ENCODE assay signal across 8 cellular contexts in genomic region chr6:31969712-31970603, GRCh38. TPM values are rescaled to one million over a fixed set of nuclear protein-coding genes. Genes with fewer than 3 reads are reported as not detected.
DNase-seq lines count a peak whose midpoint lies in the region; ATAC-seq and TF ChIP-seq lines count a peak whose summit lies in the region.

No MANE protein-coding gene starts in this region.

- no peak for ATAC-seq in activated B cell treated with CpG ODN at 0.5 μM for 24 hours (ENCODE audit: low read depth)
- ATAC-seq in gastroesophageal sphincter = no peak
- ATAC-seq in stimulated activated naive B cell treated with anti-CD40 and anti-IgM and Interleukin-4, amounts not matched to agents 10 μg/mL and 1 μg/mL and 100 μg/mL, for 72 hours (replicated peaks) = no peak
- ATAC-seq in HG02981 (IDR thresholded peaks at IDR 0.05; ENCODE audit: unreplicated experiment) = no peak

- TF ChIP-seq POLR2A in gastroesophageal sphincter (IDR thresholded peaks at IDR 0.05) = no peak
- no peak for TF ChIP-seq POLR2A in tibial nerve (IDR thresholded peaks at IDR 0.05)

- H3K4me3 ChIP-seq in gastroesophageal sphincter = peak overlapping the region in 1 of 2 donors; percentile 67
- H3K4me3 ChIP-seq in tibial nerve = no peak overlapping the region

- H3K9me3 ChIP-seq in gastroesophageal sphincter = no peaks in the 10 kb centered on the region
- no peaks in the 10 kb centered on the region for H3K9me3 ChIP-seq in tibial nerve

- no peaks in the 10 kb centered on the region for H3K27me3 ChIP-seq in gastroesophageal sphincter
- H3K27me3 ChIP-seq in tibial nerve = no peaks in the 10 kb centered on the region

- 64 to 72% methylated on average over 8 of the region's 17 CpGs for WGBS in gastroesophageal sphincter (ENCODE audit: low coverage in 1 of 2), 2 donors
- 65 to 67% methylated on average over 17 of the region's 17 CpGs for WGBS in tibial nerve, 2 donors

- H3K36me3 ChIP-seq in gastroesophageal sphincter = peaks cover 0 to 61% of the 10 kb centered on the region in 2 donors
- peaks cover 0 to 60% (median 25%) of the 10 kb centered on the region in 3 donors for H3K36me3 ChIP-seq in tibial nerve

- peaks cover 37% of the 10 kb centered on the region for H3K4me1 Mint-ChIP-seq in activated CD4-positive, alpha-beta T cell treated with anti-CD3 and anti-CD28 coated beads, Interleukin-2, amount 10 ng/mL, durations not matched to agents 7 days and 5 days
- H3K4me1 Mint-ChIP-seq in activated B cell treated with CpG ODN at 0.5 μM for 24 hours = peaks cover 39% of the 10 kb centered on the region
- H3K4me1 Mint-ChIP-seq in stimulated activated naive B cell treated with anti-CD40 and anti-IgM and Interleukin-4, amounts not matched to agents 10 μg/mL and 1 μg/mL and 100 μg/mL, for 72 hours = peaks cover 31 to 66% of the 10 kb centered on the region in 2 donors

- DNase-seq in activated CD4-positive, alpha-beta T cell treated with anti-CD3 and anti-CD28 coated beads, Interleukin-2, amount 10 ng/mL, durations not matched to agents 7 days and 5 days = no peak
- DNase-seq in activated CD4-positive, alpha-beta T cell treated with anti-CD3 and anti-CD28 coated beads for 4 hours = no peak
- DNase-seq in activated B cell treated with CpG ODN at 0.5 μM for 24 hours = no peak
- no peak for DNase-seq in stimulated activated naive B cell treated with anti-CD40 and anti-IgM and Interleukin-4, amounts not matched to agents 10 μg/mL and 1 μg/mL and 100 μg/mL, for 72 hours
- no peak for DNase-seq in amniotic stem cell (lab: John Stamatoyannopoulos, UW)
- no peak for DNase-seq in tibial nerve (ENCODE audit: low spot score in 2 of 2)

- H3K4me3 Mint-ChIP-seq in activated CD4-positive, alpha-beta T cell treated with anti-CD3 and anti-CD28 coated beads, Interleukin-2, amount 10 ng/mL, durations not matched to agents 7 days and 5 days = peak overlapping the region; percentile 90
- H3K4me3 Mint-ChIP-seq in activated B cell treated with CpG ODN at 0.5 μM for 24 hours = peak overlapping the region; percentile 21
- peak overlapping the region; percentile 95 to 98 for H3K4me3 Mint-ChIP-seq in stimulated activated naive B cell treated with anti-CD40 and anti-IgM and Interleukin-4, amounts not matched to agents 10 μg/mL and 1 μg/mL and 100 μg/mL, for 72 hours

- H3K27ac Mint-ChIP-seq in activated CD4-positive, alpha-beta T cell treated with anti-CD3 and anti-CD28 coated beads, Interleukin-2, amount 10 ng/mL, durations not matched to agents 7 days and 5 days = peak overlapping the region; percentile 99
- H3K27ac Mint-ChIP-seq in activated B cell treated with CpG ODN at 0.5 μM for 24 hours = peak overlapping the region; percentile 71
- peak overlapping the region; percentile 99 for H3K27ac Mint-ChIP-seq in stimulated activated naive B cell treated with anti-CD40 and anti-IgM and Interleukin-4, amounts not matched to agents 10 μg/mL and 1 μg/mL and 100 μg/mL, for 72 hours

- POLR2A ChIA-PET in activated CD4-positive, alpha-beta T cell treated with anti-CD3 and anti-CD28 coated beads, Interleukin-2, amount 10 ng/mL, durations not matched to agents 7 days and 5 days (lab: Charles Lee) = interaction anchor here (0.6 kb wide), 1 partner anchor 24 kb away, joined by 3 read pairs; no protein-coding TSS in a partner anchor
- POLR2A ChIA-PET in activated B cell treated with CpG ODN at 0.5 μM for 24 hours (lab: Charles Lee) = interaction anchor here (0.6 to 5.2 kb wide), 4 partner anchors 12 to 177 kb away, joined by 3 to 113 read pairs (median 3); partner anchors contain the start of genes NELFE and SKIC2

- intact Hi-C loops in activated B cell treated with CpG ODN at 0.5 μM for 24 hours (cut with micrococcal nuclease) = loop anchor here (10.0 kb wide), 1 partner anchor 1235 kb away; the partner anchor contains the start of genes HSD17B8, RING1, RXRB and SLC39A7

- H3K27ac ChIP-seq in gastroesophageal sphincter = peak overlapping the region in 3 of 4 donors; percentile 94 to 99 (median 97)
- H3K27ac ChIP-seq in tibial nerve = peak overlapping the region in 2 of 4 donors; percentile 98

- H3K9me3 Mint-ChIP-seq in activated CD4-positive, alpha-beta T cell treated with anti-CD3 and anti-CD28 coated beads, Interleukin-2, amount 10 ng/mL, durations not matched to agents 7 days and 5 days = no peaks in the 10 kb centered on the region
- H3K9me3 Mint-ChIP-seq in activated B cell treated with CpG ODN at 0.5 μM for 24 hours = no peaks in the 10 kb centered on the region
- H3K9me3 Mint-ChIP-seq in stimulated activated naive B cell treated with anti-CD40 and anti-IgM and Interleukin-4, amounts not matched to agents 10 μg/mL and 1 μg/mL and 100 μg/mL, for 72 hours = no peaks in the 10 kb centered on the region

- H3K4me1 ChIP-seq in gastroesophageal sphincter (peaks cover 0 to 49% (median 20%) of the 10 kb centered on the region in 3 donors), tibial nerve (peaks cover 0 to 36% (median 17%) of the 10 kb centered on the region in 4 donors)

- CTCF ChIA-PET in activated CD4-positive, alpha-beta T cell treated with anti-CD3 and anti-CD28 coated beads, Interleukin-2, amount 10 ng/mL, durations not matched to agents 7 days and 5 days (lab: Charles Lee) = interaction anchor here (0.5 to 4.6 kb wide), 5 partner anchors 8 to 1837 kb away, joined by 3 to 19 read pairs (median 3); partner anchors contain the start of genes NELFE and SKIC2
- CTCF ChIA-PET in activated B cell treated with CpG ODN at 0.5 μM for 24 hours (lab: Charles Lee) = no interaction called here

- no peak for TF ChIP-seq CTCF in activated B cell treated with CpG ODN at 0.5 μM for 24 hours (IDR thresholded peaks at IDR 0.05)
- TF ChIP-seq CTCF in gastroesophageal sphincter (IDR thresholded peaks at IDR 0.05) = no peak
- TF ChIP-seq CTCF in tibial nerve (IDR thresholded peaks at IDR 0.05) = no peak

- H3K36me3 Mint-ChIP-seq in activated CD4-positive, alpha-beta T cell treated with anti-CD3 and anti-CD28 coated beads, Interleukin-2, amount 10 ng/mL, durations not matched to agents 7 days and 5 days (ENCODE audit: low read depth) = peaks cover 37% of the 10 kb centered on the region
- H3K36me3 Mint-ChIP-seq in activated B cell treated with CpG ODN at 0.5 μM for 24 hours (ENCODE audit: low read depth) = peaks cover 63% of the 10 kb centered on the region
- H3K36me3 Mint-ChIP-seq in stimulated activated naive B cell treated with anti-CD40 and anti-IgM and Interleukin-4, amounts not matched to agents 10 μg/mL and 1 μg/mL and 100 μg/mL, for 72 hours = peaks cover 39 to 47% of the 10 kb centered on the region in 2 donors

- no peak for TF ChIP-seq EP300 in gastroesophageal sphincter (IDR thresholded peaks at IDR 0.05)
- TF ChIP-seq EP300 in tibial nerve (IDR thresholded peaks at IDR 0.05) = no peak

- no peaks in the 10 kb centered on the region for H3K27me3 Mint-ChIP-seq in activated CD4-positive, alpha-beta T cell treated with anti-CD3 and anti-CD28 coated beads, Interleukin-2, amount 10 ng/mL, durations not matched to agents 7 days and 5 days
- no peaks in the 10 kb centered on the region for H3K27me3 Mint-ChIP-seq in activated B cell treated with CpG ODN at 0.5 μM for 24 hours
- H3K27me3 Mint-ChIP-seq in stimulated activated naive B cell treated with anti-CD40 and anti-IgM and Interleukin-4, amounts not matched to agents 10 μg/mL and 1 μg/mL and 100 μg/mL, for 72 hours = no peaks in the 10 kb centered on the region

RNA-seq across cellular contexts. Expression of gene DXO, which starts 2.0 kb away (rescaled TPM):
- 10 to 100 TPM; 20.4 to 21.8 TPM for total RNA-seq in activated CD4-positive, alpha-beta T cell treated with anti-CD3 and anti-CD28 coated beads, Interleukin-2, amount 10 ng/mL, durations not matched to agents 7 days and 5 days
- total RNA-seq in activated B cell treated with CpG ODN at 0.5 μM for 24 hours (23.7 and 29.4 TPM in 2 replicates), gastroesophageal sphincter (10 to 100 TPM; 12.3 to 17.4 (median 14.6) TPM), tibial nerve (10 to 100 TPM; 16.2 to 46.1 (median 34.3) TPM)

RNA-seq across cellular contexts. Expression of gene SKIC2, which starts 11.0 kb away (rescaled TPM):
- total RNA-seq in activated CD4-positive, alpha-beta T cell treated with anti-CD3 and anti-CD28 coated beads, Interleukin-2, amount 10 ng/mL, durations not matched to agents 7 days and 5 days = 100 to 1,000 TPM in 1 of 2 experiments, 10 to 100 TPM in 1; 88.0 to 101 TPM
- total RNA-seq in activated B cell treated with CpG ODN at 0.5 μM for 24 hours (95.8 and 102 TPM in 2 replicates), gastroesophageal sphincter (10 to 100 TPM; 18.8 to 52.5 (median 25.8) TPM), tibial nerve (10 to 100 TPM; 47.1 to 83.1 (median 48.2) TPM)

RNA-seq across cellular contexts. Expression of gene NELFE, which starts 11.2 kb away (rescaled TPM):
- 10 to 100 TPM; 65.2 to 72.3 TPM for total RNA-seq in activated CD4-positive, alpha-beta T cell treated with anti-CD3 and anti-CD28 coated beads, Interleukin-2, amount 10 ng/mL, durations not matched to agents 7 days and 5 days
- total RNA-seq in activated B cell treated with CpG ODN at 0.5 μM for 24 hours (57.9 and 63.3 TPM in 2 replicates), gastroesophageal sphincter (10 to 100 TPM; 64.1 to 89.7 (median 70.4) TPM), tibial nerve (100 to 1,000 TPM in 1 of 4 donors, 10 to 100 TPM in 3; 74.1 to 101 (median 88.6) TPM)

RNA-seq across cellular contexts. Expression of gene C4A, which starts 11.9 kb away (rescaled TPM):
- total RNA-seq in activated CD4-positive, alpha-beta T cell treated with anti-CD3 and anti-CD28 coated beads, Interleukin-2, amount 10 ng/mL, durations not matched to agents 7 days and 5 days = 1 to 10 TPM; 3.0 to 4.2 TPM
- total RNA-seq in activated B cell treated with CpG ODN at 0.5 μM for 24 hours (4.6 and 6.8 TPM in 2 replicates), gastroesophageal sphincter (100 to 1,000 TPM in 1 of 4 donors, 10 to 100 TPM in 3; 50.4 to 111 (median 81.5) TPM), tibial nerve (100 to 1,000 TPM; 230 to 361 (median 258) TPM)

RNA-seq across cellular contexts. Expression of gene CFB, which starts 24.1 kb away (rescaled TPM):
- under 1 TPM in 1 of 2 experiments, not detected in 1; 0.37 TPM for total RNA-seq in activated CD4-positive, alpha-beta T cell treated with anti-CD3 and anti-CD28 coated beads, Interleukin-2, amount 10 ng/mL, durations not matched to agents 7 days and 5 days
- total RNA-seq in activated B cell treated with CpG ODN at 0.5 μM for 24 hours (0.29 TPM in 1 of 2 replicates, not detected in the other), gastroesophageal sphincter (10 to 100 TPM in 3 of 4 donors, 1 to 10 TPM in 1; 8.1 to 42.6 (median 23.1) TPM), tibial nerve (10 to 100 TPM; 15.7 to 66.5 (median 26.2) TPM)

Comparison
In these comparisons a context has a peak if more than half of its experiments do, and no peak if none do; other contexts are left out.
1. H3K4me3 Mint-ChIP-seq: peak in every context shown above with its lines; median percentile 96 in stimulated activated naive B cell treated with anti-CD40 and anti-IgM and Interleukin-4, amounts not matched to agents 10 μg/mL and 1 μg/mL and 100 μg/mL, for 72 hours; 90 in activated CD4-positive, alpha-beta T cell treated with anti-CD3 and anti-CD28 coated beads, Interleukin-2, amount 10 ng/mL, durations not matched to agents 7 days and 5 days; 21 in activated B cell treated with CpG ODN at 0.5 μM for 24 hours.